16 cellular contexts compared by ENCODE assay signal in the genomic region with DNA sequence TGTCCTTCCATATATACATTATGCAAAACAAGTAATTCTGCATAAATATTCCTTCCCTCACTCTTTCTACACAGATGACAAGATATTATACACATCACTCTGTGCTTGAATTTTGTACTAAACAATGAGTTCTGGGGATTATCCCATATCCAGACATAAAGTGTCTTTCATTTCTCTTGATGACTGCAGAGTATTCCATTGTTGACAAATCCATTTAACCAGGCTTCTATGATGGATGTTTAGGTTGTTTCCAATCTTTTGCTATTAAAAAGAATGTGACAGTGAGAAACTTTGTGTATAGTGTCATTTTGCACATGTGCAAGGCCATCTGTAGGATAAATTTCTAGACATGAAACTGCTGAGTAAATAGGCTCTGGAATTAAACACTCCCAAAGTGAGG. TPM values are rescaled to one million over a fixed set of nuclear protein-coding genes. Genes with fewer than 3 reads are reported as not detected.
DNase-seq lines count a peak whose midpoint lies in the region; ATAC-seq and TF ChIP-seq lines count a peak whose summit lies in the region.
"Had no signal": no experiment of that assay in that cellular context is flagged by ENCODE, and none has a peak within 500 bp of the region (broad histone marks: within the 10 kb centered on the region; RNA-seq: fewer than 3 reads in every experiment).

No MANE protein-coding gene starts in this region.

- no peaks in the 10 kb centered on the region for H3K36me3 ChIP-seq in right atrium auricular region
- H3K36me3 ChIP-seq in esophagus muscularis mucosa, result no peaks in the 10 kb centered on the region
- no peaks in the 10 kb centered on the region for H3K36me3 ChIP-seq in neural cell (ENCODE audit: insufficient read depth, low read length)
- H3K36me3 ChIP-seq: HAP-1 had no signal

- intact Hi-C loops in left cardiac atrium (cut with DNase I), result loop anchor here in 1 of 2 donors (5.0 kb wide), 1 partner anchor 39 kb away; no protein-coding TSS in a partner anchor
- intact Hi-C loops in esophagus muscularis mucosa (cut with DNase I), result no loop called here

- peaks cover 6% of the 10 kb centered on the region for H3F3A ChIP-seq in neural cell (ENCODE audit: insufficient read depth, low read length, poor library complexity, severe bottlenecking)

- no peak for TF ChIP-seq RAD21 in neural cell (conservative IDR thresholded peaks at IDR 0.05)

- no peaks in the 10 kb centered on the region for H3K79me2 ChIP-seq in neural cell (replicated peaks; ENCODE audit: insufficient read depth, low read length)

- no peak overlapping the region for H2AFZ ChIP-seq in neural cell (ENCODE audit: low read depth, low read length)

- H3K9me3 ChIP-seq in right atrium auricular region (no peaks in the 10 kb centered on the region), esophagus muscularis mucosa (no peaks in the 10 kb centered on the region), neural cell (ENCODE audit: low read length) (no peaks in the 10 kb centered on the region)
- H3K9me3 ChIP-seq: A549, HAP-1 had no signal

- TF ChIP-seq CTCF in right atrium auricular region (IDR thresholded peaks at IDR 0.05) (no peak), esophagus muscularis mucosa (IDR thresholded peaks at IDR 0.05) (no peak), neural cell (IDR thresholded peaks at IDR 0.05; ENCODE audit: poor library complexity, severe bottlenecking) (no peak)

- no peak for ATAC-seq in left cardiac atrium
- no peak for ATAC-seq in HG03378 (IDR thresholded peaks at IDR 0.05; ENCODE audit: unreplicated experiment)
- ATAC-seq in activated naive CD4-positive, alpha-beta T cell treated with anti-CD3 and anti-CD28 coated beads, Interleukin-2, amount 50 U/mL, for 72 hours, result no peak
- ATAC-seq: A549; CD8-positive, alpha-beta T cell; HepG2 had no signal

- no peaks in the 10 kb centered on the region for H3K27me3 ChIP-seq in right atrium auricular region
- H3K27me3 ChIP-seq in esophagus muscularis mucosa, result no peaks in the 10 kb centered on the region
- H3K27me3 ChIP-seq in neural cell (ENCODE audit: insufficient read depth, low read depth, low read length), result no peaks in the 10 kb centered on the region

- H3K36me3 Mint-ChIP-seq in activated naive CD4-positive, alpha-beta T cell treated with anti-CD3 and anti-CD28 coated beads, Interleukin-2, amount 50 U/mL, for 72 hours, result no peaks in the 10 kb centered on the region
- H3K36me3 Mint-ChIP-seq: CD14-positive monocyte; CD8-positive, alpha-beta T cell had no signal

- H4K20me1 ChIP-seq in neural cell (ENCODE audit: insufficient read depth), result no peaks in the 10 kb centered on the region

- no peak overlapping the region for H3K9ac ChIP-seq in neural cell (ENCODE audit: low read length)

- TF ChIP-seq EP300 in esophagus muscularis mucosa (IDR thresholded peaks at IDR 0.05) (no peak), neural cell (conservative IDR thresholded peaks at IDR 0.05; ENCODE audit: poor library complexity, severe bottlenecking) (peak; percentile 54)

- H3K4me2 ChIP-seq in neural cell (ENCODE audit: low read length), result no peak overlapping the region
- H3K4me2 ChIP-seq: A549 had no signal

- H3K4me3 ChIP-seq in right atrium auricular region (no peak overlapping the region), esophagus muscularis mucosa (no peak overlapping the region), neural cell (ENCODE audit: low read length) (no peak overlapping the region)
- H3K4me3 ChIP-seq: A549, HAP-1 had no signal

- no peaks in the 10 kb centered on the region for H3K9me2 ChIP-seq in neural cell (ENCODE audit: insufficient read depth, low read length)

- H3K4me1 ChIP-seq in right atrium auricular region (peaks cover 0 to 38% of the 10 kb centered on the region in 2 donors), esophagus muscularis mucosa (peaks cover 47 to 86% (median 71%) of the 10 kb centered on the region in 4 donors)
- H3K4me1 ChIP-seq: A549, HAP-1 had no signal

- no peaks in the 10 kb centered on the region for H3K9me3 Mint-ChIP-seq in activated naive CD4-positive, alpha-beta T cell treated with anti-CD3 and anti-CD28 coated beads, Interleukin-2, amount 50 U/mL, for 72 hours
- H3K9me3 Mint-ChIP-seq: CD14-positive monocyte; CD8-positive, alpha-beta T cell had no signal

- no peak for DNase-seq in right atrium auricular region (ENCODE audit: low spot score)
- no peak for DNase-seq in left cardiac atrium
- no peak for DNase-seq in esophagus muscularis mucosa (ENCODE audit: extremely low spot score)
- no peak for DNase-seq in T1000 (lab: John Stamatoyannopoulos, UW)
- DNase-seq in activated naive CD4-positive, alpha-beta T cell treated with anti-CD3 and anti-CD28 coated beads, Interleukin-2, amount 50 U/mL, for 72 hours (ENCODE audit: low spot score in 2 of 2), result no peak
- DNase-seq: CD8-positive, alpha-beta T cell; COR-L47; DMS153; DMS79 treated with DMSO at 0.1 percent for 48 hours; EL had no signal

- no peak for TF ChIP-seq POLR2A in esophagus muscularis mucosa (IDR thresholded peaks at IDR 0.05; ENCODE audit: low read depth)

- H3K27ac ChIP-seq in right atrium auricular region, result peak overlapping the region; percentile 64 to 83
- peak overlapping the region; percentile 79 to 87 (median 84) for H3K27ac ChIP-seq in esophagus muscularis mucosa (replicated peaks in 1 of 4)
- H3K27ac ChIP-seq in neural cell (ENCODE audit: low read length), result peak overlapping the region; percentile 42
- H3K27ac ChIP-seq: A549 had no signal

- H3K27ac Mint-ChIP-seq in activated naive CD4-positive, alpha-beta T cell treated with anti-CD3 and anti-CD28 coated beads, Interleukin-2, amount 50 U/mL, for 72 hours, result no peak overlapping the region
- H3K27ac Mint-ChIP-seq: CD8-positive, alpha-beta T cell had no signal

TF ChIP-seq in neural cell, 6 proteins besides CTCF, POLR2A, EP300 and RAD21:
- TF ChIP-seq MXI1 (conservative IDR thresholded peaks at IDR 0.05; ENCODE audit: poor library complexity, severe bottlenecking) (no peak), REST (IDR thresholded peaks at IDR 0.05; ENCODE audit: borderline replicate concordance) (peak; percentile 85), SMC3 (conservative IDR thresholded peaks at IDR 0.05; ENCODE audit: poor library complexity) (no peak), TAF1 (IDR thresholded peaks at IDR 0.05; ENCODE audit: low read depth) (no peak), POLR2AphosphoS5 (IDR thresholded peaks at IDR 0.05) (peak; percentile 14)

RNA-seq across cellular contexts. Expression of gene ATP2B4, which starts 30.0 kb away (rescaled TPM):
- 100 to 1,000 TPM in 1 of 2 donors, 10 to 100 TPM in 1; 86.1 to 171 TPM for total RNA-seq in right atrium auricular region
- 100 to 1,000 TPM in 1 of 2 donors, 10 to 100 TPM in 1; 81.4 to 102 TPM for total RNA-seq in left cardiac atrium
- total RNA-seq in esophagus muscularis mucosa, result 100 to 1,000 TPM; 177 to 395 (median 260) TPM
- polyA plus RNA-seq in neural cell, result 1.4 and 2.9 TPM in 2 replicates
- polyA minus RNA-seq in neural cell, result 11.3 and 11.4 TPM in 2 replicates
- total RNA-seq in activated naive CD4-positive, alpha-beta T cell treated with anti-CD3 and anti-CD28 coated beads, Interleukin-2, amount 50 U/mL, for 72 hours, result 10 to 100 TPM; 12.2 to 56.1 TPM
